ENCODE assay signal across 11 cellular contexts in the genomic region with DNA sequence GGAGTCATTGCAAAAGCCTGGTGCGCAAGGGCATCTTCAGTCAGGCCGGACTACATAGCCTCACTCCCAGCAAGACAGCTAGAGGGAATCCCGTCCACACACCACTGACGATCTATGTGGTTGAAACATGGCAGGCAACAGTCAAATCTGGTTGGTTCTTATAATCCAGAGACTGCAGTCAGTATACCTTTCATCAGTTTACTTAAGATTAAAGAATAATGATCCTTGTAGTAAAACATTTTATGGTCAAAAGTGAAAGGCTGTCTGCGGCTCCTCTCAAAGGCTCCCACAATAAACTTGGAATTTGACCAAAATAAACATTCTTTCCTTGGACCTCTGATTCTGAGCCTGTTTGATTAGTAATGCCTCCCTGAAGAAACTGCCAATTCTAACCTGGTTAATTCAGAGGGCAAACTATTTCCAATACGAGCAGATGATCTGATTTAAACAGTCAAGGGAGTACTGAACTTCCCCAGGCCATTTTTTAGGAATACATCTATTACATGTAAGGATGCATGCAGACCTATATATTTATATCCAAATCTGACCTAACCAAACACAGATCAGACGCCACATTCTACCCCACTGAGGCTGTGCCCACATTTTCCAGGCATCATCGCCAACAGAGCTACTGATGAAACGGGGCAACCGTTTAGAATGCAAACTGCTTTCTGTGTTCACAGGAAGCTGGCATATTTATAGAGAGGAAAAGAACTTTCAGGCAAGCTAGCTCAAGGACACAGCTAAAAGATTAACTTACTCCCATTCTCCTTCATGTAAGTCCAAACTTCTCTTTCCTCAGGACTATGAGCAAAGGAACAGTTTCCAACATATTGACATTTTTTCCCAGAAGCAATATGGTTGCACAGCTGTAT. TPM values are rescaled to one million over a fixed set of nuclear protein-coding genes. Genes with fewer than 3 reads are reported as not detected.
DNase-seq lines count a peak whose midpoint lies in the region; FAIRE-seq and TF ChIP-seq lines count a peak whose summit lies in the region.
"Had no signal": no experiment of that assay in that cellular context is flagged by ENCODE, and none has a peak within 500 bp of the region (broad histone marks: within the 10 kb centered on the region; RNA-seq: fewer than 3 reads in every experiment).

No MANE protein-coding gene starts in this region.

- intact Hi-C loops in kidney (cut with DNase I) = no loop called here
- intact Hi-C loops in testis (cut with DNase I; ENCODE audit: low total_unique reads) = no loop called here

- WGBS in testis, 2 donors = 30 to 44% methylated on average over 10 of the region's 10 CpGs

- H3K27ac ChIP-seq in kidney (ENCODE audit: low read depth in 2 of 2, low read length in 2 of 2) = peak overlapping the region; percentile 68 to 78
- H3K27ac ChIP-seq in testis = peak overlapping the region in 1 of 2 donors; percentile 34

- no peaks in the 10 kb centered on the region for H3K27me3 ChIP-seq in adipocyte (replicated peaks; ENCODE audit: control insufficient read depth, insufficient read depth, low read length)
- no peaks in the 10 kb centered on the region for H3K27me3 ChIP-seq in testis

- no peaks in the 10 kb centered on the region for H3K4me1 Mint-ChIP-seq in activated T-cell treated with anti-CD3 and anti-CD28 coated beads, Interleukin-2, amount 50 U/mL, for 24 hours (ENCODE audit: low read depth)

- H3K4me3 ChIP-seq in adipocyte (ENCODE audit: low read length) (no peak overlapping the region), kidney (ENCODE audit: low read length in 2 of 2) (peak overlapping the region; percentile 8 to 18), testis (no peak overlapping the region)

- TF ChIP-seq CTCF in kidney (IDR thresholded peaks at IDR 0.05; ENCODE audit: borderline replicate concordance, extremely low read depth, insufficient read depth) = no peak
- TF ChIP-seq CTCF in testis (IDR thresholded peaks at IDR 0.05) = no peak
- TF ChIP-seq CTCF in D721Med (IDR thresholded peaks at IDR 0.05; ENCODE audit: insufficient read depth, missing control alignments) = no peak

- H3K9me3 ChIP-seq in adipocyte (ENCODE audit: control insufficient read depth, low read length) = no peaks in the 10 kb centered on the region
- no peaks in the 10 kb centered on the region for H3K9me3 ChIP-seq in kidney (ENCODE audit: control insufficient read depth in 1 of 2, low read length in 2 of 2)
- H3K9me3 ChIP-seq in testis = no peaks in the 10 kb centered on the region

- peaks cover 86% of the 10 kb centered on the region for H3K36me3 Mint-ChIP-seq in activated T-cell treated with anti-CD3 and anti-CD28 coated beads, Interleukin-2, amount 50 U/mL, for 24 hours (ENCODE audit: low read depth)

- no peak for TF ChIP-seq POLR2A in testis (IDR thresholded peaks at IDR 0.05)

- H3K4me1 ChIP-seq in adipocyte (ENCODE audit: control insufficient read depth, insufficient read depth, low read length) (peaks cover 5% of the 10 kb centered on the region), kidney (ENCODE audit: control insufficient read depth in 1 of 2, insufficient read depth in 1 of 2, low read depth in 1 of 2, low read length in 2 of 2) (peaks cover 16 to 23% of the 10 kb centered on the region in 2 donors), testis (peaks cover 12% of the 10 kb centered on the region)

- DNase-seq in activated T-cell treated with anti-CD3 and anti-CD28 coated beads, Interleukin-2, amount 50 U/mL, for 24 hours = no peak
- no peak for DNase-seq in activated T-cell treated with anti-CD3 and anti-CD28 coated beads, Interleukin-2, amount 50 U/mL, for 1 hour
- DNase-seq in adipocyte (ENCODE audit: low read depth) (peak; percentile 62), kidney (no peak), testis (peak; percentile 67), D721Med (ENCODE audit: insufficient read length, low spot score) (no peak), NCI-H446 (lab: John Stamatoyannopoulos, UW) (no peak), T-helper 1 cell (no peak)
- DNase-seq: activated CD4-positive, alpha-beta T cell treated with anti-CD3 and anti-CD28 coated beads for 1 hour; NCI-H1105 had no signal

- no peaks in the 10 kb centered on the region for H3K9me3 Mint-ChIP-seq in activated T-cell treated with anti-CD3 and anti-CD28 coated beads, Interleukin-2, amount 50 U/mL, for 24 hours

- FAIRE-seq in kidney (lab: Jason Lieb, UNC) (no peak), D721Med (lab: Jason Lieb, UNC) (no peak)
- FAIRE-seq: GM12891 had no signal

- H3K36me3 ChIP-seq in adipocyte (ENCODE audit: control insufficient read depth, insufficient read depth, low read length, severe bottlenecking) (peaks cover 89% of the 10 kb centered on the region), kidney (ENCODE audit: control insufficient read depth in 1 of 2, insufficient read depth in 2 of 2, low read length in 2 of 2) (peaks cover 24 to 37% of the 10 kb centered on the region in 2 donors), testis (ENCODE audit: low read depth, missing control alignments) (no peaks in the 10 kb centered on the region)

- H3K27me3 Mint-ChIP-seq in activated T-cell treated with anti-CD3 and anti-CD28 coated beads, Interleukin-2, amount 50 U/mL, for 24 hours = no peaks in the 10 kb centered on the region

- no peak overlapping the region for H3K4me3 Mint-ChIP-seq in activated T-cell treated with anti-CD3 and anti-CD28 coated beads, Interleukin-2, amount 50 U/mL, for 24 hours

- peak overlapping the region; percentile 64 for H3K27ac Mint-ChIP-seq in activated T-cell treated with anti-CD3 and anti-CD28 coated beads, Interleukin-2, amount 50 U/mL, for 24 hours

- H3K9ac ChIP-seq in adipocyte (ENCODE audit: low read length) = no peak overlapping the region
- peak overlapping the region in 1 of 2 donors; percentile 35 for H3K9ac ChIP-seq in kidney (ENCODE audit: low read length in 2 of 2)

RNA-seq across cellular contexts. Expression of a gene that starts 15.3 kb away (rescaled TPM):
- total RNA-seq in kidney (60.8 TPM), testis (10 to 100 TPM; 42.3 to 45.3 TPM)
- polyA plus RNA-seq in kidney (ENCODE audit: insufficient read depth, low read depth, low replicate concordance) (70.9 TPM), testis (ENCODE audit: insufficient read depth, low read depth, low replicate concordance) (34.4 TPM)

RNA-seq across cellular contexts. Expression of a gene that starts 39.1 kb away (rescaled TPM):
- total RNA-seq in kidney = 59.5 TPM
- 23.8 TPM for polyA plus RNA-seq in kidney (ENCODE audit: insufficient read depth, low read depth, low replicate concordance)
- total RNA-seq in testis = 10 to 100 TPM; 41.4 to 48.8 TPM
- polyA plus RNA-seq in testis (ENCODE audit: insufficient read depth, low read depth, low replicate concordance) = 24.6 TPM

Comparison
In these comparisons a context has a peak if more than half of its experiments do, and no peak if none do; other contexts are left out.
1. DNase-seq: peak in adipocyte (single experiment) and testis (single experiment); none in activated T-cell treated with anti-CD3 and anti-CD28 coated beads, Interleukin-2, amount 50 U/mL, for 24 hours (single experiment), activated T-cell treated with anti-CD3 and anti-CD28 coated beads, Interleukin-2, amount 50 U/mL, for 1 hour (single experiment), kidney (single experiment), D721Med (single experiment), NCI-H446 (0 of 2) and T-helper 1 cell (0 of 5).
2. H3K4me3 ChIP-seq: peak in kidney (2 of 2); none in adipocyte (single experiment) and testis (0 of 2).